Comparison of ENCODE assay signal across 8 cellular contexts in genomic region chr19:49553451-49554271, GRCh38. TPM values are rescaled to one million over a fixed set of nuclear protein-coding genes. Genes with fewer than 3 reads are reported as not detected.
DNase-seq lines count a peak whose midpoint lies in the region; ATAC-seq and TF ChIP-seq lines count a peak whose summit lies in the region.

No MANE protein-coding gene starts in this region.

- ATAC-seq in GM23338 (no peak), esophagus mucosa (peak; percentile 94), HG02938 (IDR thresholded peaks at IDR 0.05; ENCODE audit: unreplicated experiment) (no peak), GM19397 (IDR thresholded peaks at IDR 0.05; ENCODE audit: unreplicated experiment) (no peak)
- peak; percentile 64 for ATAC-seq in activated CD8-positive, alpha-beta memory T cell treated with anti-CD3 and anti-CD28 coated beads, Interleukin-2, amount 10 ng/mL, durations not matched to agents 7 days and 5 days

- H3K4me3 ChIP-seq in GM23338 = no peak overlapping the region

- H4K20me1 ChIP-seq in GM23338 (replicated peaks; ENCODE audit: insufficient read depth) = no peaks in the 10 kb centered on the region

- CTCF ChIA-PET in activated CD8-positive, alpha-beta memory T cell treated with anti-CD3 and anti-CD28 coated beads, Interleukin-2, amount 10 ng/mL, durations not matched to agents 7 days and 5 days (lab: Charles Lee) = interaction anchor here (0.6 to 19.1 kb wide), 11 partner anchors 9 to 124 kb away, joined by 3 to 325 read pairs (median 10); partner anchors contain the start of gene NOSIP

- H3K36me3 ChIP-seq in GM23338 (ENCODE audit: insufficient read depth) = no peaks in the 10 kb centered on the region; the same call in 1 of the 2 replicates

- no peaks in the 10 kb centered on the region for H3K27me3 ChIP-seq in GM23338 (ENCODE audit: insufficient read depth)

- DNase-seq in GM23338 (ENCODE audit: low spot score) (no peak), SHP77 (lab: John Stamatoyannopoulos, UW) (no peak), ecto neural progenitor cell (ENCODE audit: low spot score) (no peak)
- DNase-seq in activated CD8-positive, alpha-beta memory T cell treated with anti-CD3 and anti-CD28 coated beads, Interleukin-2, amount 10 ng/mL, durations not matched to agents 7 days and 5 days = peak; percentile 67
- DNase-seq in stimulated activated CD4-positive, alpha-beta T cell treated with anti-CD3 and anti-CD28 coated beads, Interleukin-2, amount 100 ng/mL, for 4 hours (ENCODE audit: low read depth) = peak; percentile 68

- no peak overlapping the region for H3K4me3 Mint-ChIP-seq in GM23338
- H3K4me3 Mint-ChIP-seq in activated CD8-positive, alpha-beta memory T cell treated with anti-CD3 and anti-CD28 coated beads, Interleukin-2, amount 10 ng/mL, durations not matched to agents 7 days and 5 days = no peak overlapping the region

- H3K79me2 ChIP-seq in GM23338 (replicated peaks; ENCODE audit: insufficient read depth) = no peaks in the 10 kb centered on the region

- no peaks in the 10 kb centered on the region for H3K9me2 ChIP-seq in GM23338 (ENCODE audit: insufficient read depth)

- no peaks in the 10 kb centered on the region for H3K9me3 Mint-ChIP-seq in GM23338
- no peaks in the 10 kb centered on the region for H3K9me3 Mint-ChIP-seq in activated CD8-positive, alpha-beta memory T cell treated with anti-CD3 and anti-CD28 coated beads, Interleukin-2, amount 10 ng/mL, durations not matched to agents 7 days and 5 days (ENCODE audit: low read depth)

- H3K27ac Mint-ChIP-seq in GM23338 = no peak overlapping the region
- peak overlapping the region; percentile 93 for H3K27ac Mint-ChIP-seq in activated CD8-positive, alpha-beta memory T cell treated with anti-CD3 and anti-CD28 coated beads, Interleukin-2, amount 10 ng/mL, durations not matched to agents 7 days and 5 days

- TF ChIP-seq CTCF in GM23338 (conservative IDR thresholded peaks at IDR 0.05; ENCODE audit: low read depth in 2 of 2) = no peak

- H3K27ac ChIP-seq in GM23338 (ENCODE audit: low read depth) = no peak overlapping the region

- peaks cover 19% of the 10 kb centered on the region for H3K27me3 Mint-ChIP-seq in GM23338 (ENCODE audit: insufficient read depth, low read depth, poor library complexity)
- no peaks in the 10 kb centered on the region for H3K27me3 Mint-ChIP-seq in activated CD8-positive, alpha-beta memory T cell treated with anti-CD3 and anti-CD28 coated beads, Interleukin-2, amount 10 ng/mL, durations not matched to agents 7 days and 5 days

- no peak overlapping the region for H3K4me2 ChIP-seq in GM23338

- peaks cover 10% of the 10 kb centered on the region; the same call in 1 of the 2 replicates for H3K4me1 ChIP-seq in GM23338 (ENCODE audit: insufficient read depth)

- no peak overlapping the region for H2AFZ ChIP-seq in GM23338

- H3K36me3 Mint-ChIP-seq in GM23338 (ENCODE audit: low read depth) = peaks cover 36% of the 10 kb centered on the region
- H3K36me3 Mint-ChIP-seq in activated CD8-positive, alpha-beta memory T cell treated with anti-CD3 and anti-CD28 coated beads, Interleukin-2, amount 10 ng/mL, durations not matched to agents 7 days and 5 days = peaks cover 38% of the 10 kb centered on the region

- peaks cover 6% of the 10 kb centered on the region for H3K4me1 Mint-ChIP-seq in GM23338
- peaks cover 55% of the 10 kb centered on the region for H3K4me1 Mint-ChIP-seq in activated CD8-positive, alpha-beta memory T cell treated with anti-CD3 and anti-CD28 coated beads, Interleukin-2, amount 10 ng/mL, durations not matched to agents 7 days and 5 days

- H3F3A ChIP-seq in GM23338 (replicated peaks; ENCODE audit: low read depth) = peaks cover 27% of the 10 kb centered on the region

TF ChIP-seq in GM23338, 12 proteins besides CTCF, POLR2A, EP300 and RAD21:
- TF ChIP-seq CREB1 (CRISPR knock-in tag; IDR thresholded peaks at IDR 0.05; ENCODE audit: low read depth) (no peak), POLR2AphosphoS5 (IDR thresholded peaks at IDR 0.05; ENCODE audit: low read depth) (peak; percentile 22; the same call in 1 of the 2 replicates)

RNA-seq across cellular contexts. Expression of gene RCN3, which starts 25.9 kb away (rescaled TPM):
- 44.0 and 54.8 TPM in 2 replicates for total RNA-seq in GM23338 (2014; rRNA removed; shearing (Covaris generic))
- 40.2 and 45.8 TPM in 2 replicates for polyA plus RNA-seq in GM23338 (2016; fragmentation: Nextera tagmentation; extraction: Ambion mirVana)
- under 1 TPM; 0.19 to 0.53 TPM for total RNA-seq in activated CD8-positive, alpha-beta memory T cell treated with anti-CD3 and anti-CD28 coated beads, Interleukin-2, amount 10 ng/mL, durations not matched to agents 7 days and 5 days
- 1.8 TPM for total RNA-seq in esophagus mucosa

RNA-seq across cellular contexts. Expression of gene NOSIP, which starts 26.7 kb away (rescaled TPM):
- total RNA-seq in GM23338 (2014; rRNA removed; shearing (Covaris generic)) = 88.5 and 89.8 TPM in 2 replicates
- 141 and 143 TPM in 2 replicates for polyA plus RNA-seq in GM23338 (2016; fragmentation: Nextera tagmentation; extraction: Ambion mirVana)
- total RNA-seq in activated CD8-positive, alpha-beta memory T cell treated with anti-CD3 and anti-CD28 coated beads, Interleukin-2, amount 10 ng/mL, durations not matched to agents 7 days and 5 days = 10 to 100 TPM; 77.3 to 96.1 TPM
- total RNA-seq in esophagus mucosa = 38.6 TPM

RNA-seq across cellular contexts. Expression of gene PRRG2, which starts 27.5 kb away (rescaled TPM):
- 3.8 and 10.5 TPM in 2 replicates for total RNA-seq in GM23338 (2014; rRNA removed; shearing (Covaris generic))
- polyA plus RNA-seq in GM23338 (2016; fragmentation: Nextera tagmentation; extraction: Ambion mirVana) = 2.0 and 2.3 TPM in 2 replicates
- total RNA-seq in activated CD8-positive, alpha-beta memory T cell treated with anti-CD3 and anti-CD28 coated beads, Interleukin-2, amount 10 ng/mL, durations not matched to agents 7 days and 5 days = 1 to 10 TPM in 1 of 2 experiments, under 1 TPM in 1; 0.49 to 2.4 TPM
- 13.2 TPM for total RNA-seq in esophagus mucosa

RNA-seq across cellular contexts. Expression of gene PRR12, which starts 37.3 kb away (rescaled TPM):
- 32.1 and 41.6 TPM in 2 replicates for total RNA-seq in GM23338 (2014; rRNA removed; shearing (Covaris generic))
- polyA plus RNA-seq in GM23338 (2016; fragmentation: Nextera tagmentation; extraction: Ambion mirVana) = 8.6 and 10.3 TPM in 2 replicates
- total RNA-seq in activated CD8-positive, alpha-beta memory T cell treated with anti-CD3 and anti-CD28 coated beads, Interleukin-2, amount 10 ng/mL, durations not matched to agents 7 days and 5 days = 10 to 100 TPM; 34.8 to 46.5 TPM
- total RNA-seq in esophagus mucosa = 11.7 TPM

RNA-seq across cellular contexts. Expression of gene FCGRT, which starts 41.2 kb away (rescaled TPM):
- 23.5 and 41.7 TPM in 2 replicates for total RNA-seq in GM23338 (2014; rRNA removed; shearing (Covaris generic))
- 62.3 and 66.8 TPM in 2 replicates for polyA plus RNA-seq in GM23338 (2016; fragmentation: Nextera tagmentation; extraction: Ambion mirVana)
- total RNA-seq in activated CD8-positive, alpha-beta memory T cell treated with anti-CD3 and anti-CD28 coated beads, Interleukin-2, amount 10 ng/mL, durations not matched to agents 7 days and 5 days = 1 to 10 TPM; 2.1 to 7.9 TPM
- total RNA-seq in esophagus mucosa = 30.4 TPM

Comparison
In these comparisons a context has a peak if more than half of its experiments do, and no peak if none do; other contexts are left out.
1. ATAC-seq: peak in activated CD8-positive, alpha-beta memory T cell treated with anti-CD3 and anti-CD28 coated beads, Interleukin-2, amount 10 ng/mL, durations not matched to agents 7 days and 5 days (single experiment) and esophagus mucosa (single experiment); none in GM23338 (single experiment), HG02938 (single experiment) and GM19397 (single experiment).
2. DNase-seq: peak in activated CD8-positive, alpha-beta memory T cell treated with anti-CD3 and anti-CD28 coated beads, Interleukin-2, amount 10 ng/mL, durations not matched to agents 7 days and 5 days (single experiment) and stimulated activated CD4-positive, alpha-beta T cell treated with anti-CD3 and anti-CD28 coated beads, Interleukin-2, amount 100 ng/mL, for 4 hours (single experiment); none in GM23338 (single experiment), SHP77 (0 of 2) and ecto neural progenitor cell (single experiment).
3. RNA of gene RCN3, which starts 25.9 kb away (total RNA-seq): 44.0 to 54.8 TPM in GM23338; 1.8 TPM in esophagus mucosa (single experiment) and 0.19 to 0.53 TPM in activated CD8-positive, alpha-beta memory T cell treated with anti-CD3 and anti-CD28 coated beads, Interleukin-2, amount 10 ng/mL, durations not matched to agents 7 days and 5 days; every median in the first group is over 10 times any median in the second.